ENCODE assay signal across 1 cellular context in the genomic region with DNA sequence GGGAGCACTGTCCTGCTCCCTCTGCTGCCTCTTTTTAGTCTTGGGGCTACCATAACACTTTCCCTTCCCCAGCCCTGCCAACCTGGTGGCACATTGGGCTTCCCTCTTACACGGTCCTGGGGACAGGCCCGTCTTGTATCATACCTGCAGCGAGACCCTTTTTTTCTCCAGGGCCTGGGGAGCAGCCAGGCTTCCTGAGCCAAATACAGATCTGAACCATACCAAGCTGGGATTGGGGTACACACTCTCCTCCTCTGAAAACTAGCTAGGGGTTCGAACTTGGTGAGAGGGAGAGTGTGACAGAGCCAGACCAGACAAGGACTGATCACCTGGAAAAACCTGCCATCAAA.
TF ChIP-seq lines count a peak whose summit lies in the region.

No MANE protein-coding gene starts in this region.

TF ChIP-seq in K562, 482 proteins besides CTCF, POLR2A, EP300 and RAD21:
- TF ChIP-seq HDAC1 (IDR thresholded peaks at IDR 0.05) = 0 out of 4 replicates have a peak, but pooled peaks of 1 of the 2 experiments have one; percentile 26
